In genomic region chr14:58395815-58396626, GRCh38 we compare ENCODE assay signal across 1 cellular context.
A peak's percentile ranks its signal among the peaks of the same experiment; 100 is the strongest.
TF ChIP-seq lines count a peak whose summit lies in the region.

Gene TOMM20L, plus strand, starts transcription at chr14:58395930. Its CDS starts 28 bp downstream, at chr14:58395958.

TF ChIP-seq in HepG2, 621 proteins besides CTCF, POLR2A, EP300 and RAD21 (continued from another document and continues in another):
- TF ChIP-seq MAFF (IDR thresholded peaks at IDR 0.05; ENCODE audit: low read depth, low read length), result no peak
- no peak for TF ChIP-seq TBP (CRISPR knock-in tag; IDR thresholded peaks at IDR 0.05)
- no peak for TF ChIP-seq XBP1 (CRISPR knock-in tag; IDR thresholded peaks at IDR 0.05)
- peak; percentile 49; the same call in 1 of the 2 replicates for TF ChIP-seq ZBTB43 (CRISPR knock-in tag; conservative IDR thresholded peaks at IDR 0.05)
- peak; percentile 20; the same call in 1 of the 2 replicates for TF ChIP-seq BRF2 (CRISPR knock-in tag; IDR thresholded peaks at IDR 0.05)
- TF ChIP-seq STAT6 (CRISPR knock-in tag; IDR thresholded peaks at IDR 0.05; ENCODE audit: borderline replicate concordance), result no peak
- TF ChIP-seq AKNA (CRISPR knock-in tag; IDR thresholded peaks at IDR 0.05; ENCODE audit: borderline replicate concordance), result no peak
- TF ChIP-seq, protein P1, sequence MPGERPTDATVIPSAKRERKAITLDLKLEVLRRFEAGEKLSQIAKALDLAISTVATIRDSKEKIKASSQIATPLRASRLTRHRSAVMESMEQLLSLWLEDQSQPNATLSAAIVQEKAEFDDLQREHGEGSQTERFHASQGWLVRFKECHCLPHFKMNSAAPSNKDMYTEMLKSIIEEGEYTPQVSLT (CRISPR knock-in tag; IDR thresholded peaks at IDR 0.05; ENCODE audit: borderline replicate concordance, low read depth), result no peak
- no peak for TF ChIP-seq CSRNP2 (CRISPR knock-in tag; conservative IDR thresholded peaks at IDR 0.05; ENCODE audit: low read depth)
- TF ChIP-seq ZNF790 (CRISPR knock-in tag; IDR thresholded peaks at IDR 0.05; ENCODE audit: borderline replicate concordance), result peak; percentile 67; the same call in 1 of the 2 replicates
- TF ChIP-seq NFKB2 (CRISPR knock-in tag; IDR thresholded peaks at IDR 0.05; ENCODE audit: borderline replicate concordance), result peak; percentile 34; the same call in 1 of the 2 replicates
- no peak for TF ChIP-seq MLLT10 (CRISPR knock-in tag; IDR thresholded peaks at IDR 0.05)
- no peak for TF ChIP-seq ZNF335 (CRISPR knock-in tag; IDR thresholded peaks at IDR 0.05)
- TF ChIP-seq SIN3B (IDR thresholded peaks at IDR 0.05; ENCODE audit: low read length), result no peak
- TF ChIP-seq, protein P2, sequence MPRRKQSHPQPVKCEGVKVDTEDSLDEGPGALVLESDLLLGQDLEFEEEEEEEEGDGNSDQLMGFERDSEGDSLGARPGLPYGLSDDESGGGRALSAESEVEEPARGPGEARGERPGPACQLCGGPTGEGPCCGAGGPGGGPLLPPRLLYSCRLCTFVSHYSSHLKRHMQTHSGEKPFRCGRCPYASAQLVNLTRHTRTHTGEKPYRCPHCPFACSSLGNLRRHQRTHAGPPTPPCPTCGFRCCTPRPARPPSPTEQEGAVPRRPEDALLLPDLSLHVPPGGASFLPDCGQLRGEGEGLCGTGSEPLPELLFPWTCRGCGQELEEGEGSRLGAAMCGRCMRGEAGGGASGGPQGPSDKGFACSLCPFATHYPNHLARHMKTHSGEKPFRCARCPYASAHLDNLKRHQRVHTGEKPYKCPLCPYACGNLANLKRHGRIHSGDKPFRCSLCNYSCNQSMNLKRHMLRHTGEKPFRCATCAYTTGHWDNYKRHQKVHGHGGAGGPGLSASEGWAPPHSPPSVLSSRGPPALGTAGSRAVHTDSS (CRISPR knock-in tag; conservative IDR thresholded peaks at IDR 0.05), result no peak
- no peak for TF ChIP-seq MYC (CRISPR knock-in tag; IDR thresholded peaks at IDR 0.05; ENCODE audit: borderline replicate concordance)
- TF ChIP-seq ZMAT3 (CRISPR knock-in tag; conservative IDR thresholded peaks at IDR 0.05), result no peak
- TF ChIP-seq, protein P3, sequence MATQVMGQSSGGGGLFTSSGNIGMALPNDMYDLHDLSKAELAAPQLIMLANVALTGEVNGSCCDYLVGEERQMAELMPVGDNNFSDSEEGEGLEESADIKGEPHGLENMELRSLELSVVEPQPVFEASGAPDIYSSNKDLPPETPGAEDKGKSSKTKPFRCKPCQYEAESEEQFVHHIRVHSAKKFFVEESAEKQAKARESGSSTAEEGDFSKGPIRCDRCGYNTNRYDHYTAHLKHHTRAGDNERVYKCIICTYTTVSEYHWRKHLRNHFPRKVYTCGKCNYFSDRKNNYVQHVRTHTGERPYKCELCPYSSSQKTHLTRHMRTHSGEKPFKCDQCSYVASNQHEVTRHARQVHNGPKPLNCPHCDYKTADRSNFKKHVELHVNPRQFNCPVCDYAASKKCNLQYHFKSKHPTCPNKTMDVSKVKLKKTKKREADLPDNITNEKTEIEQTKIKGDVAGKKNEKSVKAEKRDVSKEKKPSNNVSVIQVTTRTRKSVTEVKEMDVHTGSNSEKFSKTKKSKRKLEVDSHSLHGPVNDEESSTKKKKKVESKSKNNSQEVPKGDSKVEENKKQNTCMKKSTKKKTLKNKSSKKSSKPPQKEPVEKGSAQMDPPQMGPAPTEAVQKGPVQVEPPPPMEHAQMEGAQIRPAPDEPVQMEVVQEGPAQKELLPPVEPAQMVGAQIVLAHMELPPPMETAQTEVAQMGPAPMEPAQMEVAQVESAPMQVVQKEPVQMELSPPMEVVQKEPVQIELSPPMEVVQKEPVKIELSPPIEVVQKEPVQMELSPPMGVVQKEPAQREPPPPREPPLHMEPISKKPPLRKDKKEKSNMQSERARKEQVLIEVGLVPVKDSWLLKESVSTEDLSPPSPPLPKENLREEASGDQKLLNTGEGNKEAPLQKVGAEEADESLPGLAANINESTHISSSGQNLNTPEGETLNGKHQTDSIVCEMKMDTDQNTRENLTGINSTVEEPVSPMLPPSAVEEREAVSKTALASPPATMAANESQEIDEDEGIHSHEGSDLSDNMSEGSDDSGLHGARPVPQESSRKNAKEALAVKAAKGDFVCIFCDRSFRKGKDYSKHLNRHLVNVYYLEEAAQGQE (IDR thresholded peaks at IDR 0.05; ENCODE audit: borderline replicate concordance in 1 of 2, low read depth in 1 of 2, low read length in 2 of 2), result no peak
- TF ChIP-seq ZNF160 (CRISPR knock-in tag; IDR thresholded peaks at IDR 0.05), result peak; percentile 9; the same call in 1 of the 2 replicates
- TF ChIP-seq PAWR (CRISPR knock-in tag; IDR thresholded peaks at IDR 0.05; ENCODE audit: borderline replicate concordance), result no peak
- no peak for TF ChIP-seq BRCA1 (CRISPR knock-in tag; IDR thresholded peaks at IDR 0.05)
- TF ChIP-seq JDP2 (CRISPR knock-in tag; IDR thresholded peaks at IDR 0.05; ENCODE audit: borderline replicate concordance), result no peak
- no peak for TF ChIP-seq TCF7L2 (IDR thresholded peaks at IDR 0.05; ENCODE audit: low read depth, low read length)
- TF ChIP-seq DNMT1 (CRISPR knock-in tag; IDR thresholded peaks at IDR 0.05), result no peak
- TF ChIP-seq FLYWCH1 (CRISPR knock-in tag; IDR thresholded peaks at IDR 0.05), result no peak
- no peak for TF ChIP-seq NFYC (CRISPR knock-in tag; IDR thresholded peaks at IDR 0.05)
- TF ChIP-seq SMARCE1 (IDR thresholded peaks at IDR 0.05; ENCODE audit: borderline replicate concordance), result no peak
- 0 out of 2 replicates have a peak, but pooled peaks have one; percentile 35 for TF ChIP-seq ZNF589 (CRISPR knock-in tag; conservative IDR thresholded peaks at IDR 0.05)
- no peak for TF ChIP-seq CHD4 (IDR thresholded peaks at IDR 0.05; ENCODE audit: borderline replicate concordance, low read length)
- TF ChIP-seq MED1 (CRISPR knock-in tag; IDR thresholded peaks at IDR 0.05), result no peak
- TF ChIP-seq KLF12 (CRISPR knock-in tag; IDR thresholded peaks at IDR 0.05; ENCODE audit: borderline replicate concordance), result 0 out of 2 replicates have a peak, but pooled peaks have one; percentile 21
- no peak for TF ChIP-seq ZNF772 (CRISPR knock-in tag; IDR thresholded peaks at IDR 0.05)
- TF ChIP-seq HNF1B (CRISPR knock-in tag; IDR thresholded peaks at IDR 0.05), result no peak
- TF ChIP-seq, protein P4, sequence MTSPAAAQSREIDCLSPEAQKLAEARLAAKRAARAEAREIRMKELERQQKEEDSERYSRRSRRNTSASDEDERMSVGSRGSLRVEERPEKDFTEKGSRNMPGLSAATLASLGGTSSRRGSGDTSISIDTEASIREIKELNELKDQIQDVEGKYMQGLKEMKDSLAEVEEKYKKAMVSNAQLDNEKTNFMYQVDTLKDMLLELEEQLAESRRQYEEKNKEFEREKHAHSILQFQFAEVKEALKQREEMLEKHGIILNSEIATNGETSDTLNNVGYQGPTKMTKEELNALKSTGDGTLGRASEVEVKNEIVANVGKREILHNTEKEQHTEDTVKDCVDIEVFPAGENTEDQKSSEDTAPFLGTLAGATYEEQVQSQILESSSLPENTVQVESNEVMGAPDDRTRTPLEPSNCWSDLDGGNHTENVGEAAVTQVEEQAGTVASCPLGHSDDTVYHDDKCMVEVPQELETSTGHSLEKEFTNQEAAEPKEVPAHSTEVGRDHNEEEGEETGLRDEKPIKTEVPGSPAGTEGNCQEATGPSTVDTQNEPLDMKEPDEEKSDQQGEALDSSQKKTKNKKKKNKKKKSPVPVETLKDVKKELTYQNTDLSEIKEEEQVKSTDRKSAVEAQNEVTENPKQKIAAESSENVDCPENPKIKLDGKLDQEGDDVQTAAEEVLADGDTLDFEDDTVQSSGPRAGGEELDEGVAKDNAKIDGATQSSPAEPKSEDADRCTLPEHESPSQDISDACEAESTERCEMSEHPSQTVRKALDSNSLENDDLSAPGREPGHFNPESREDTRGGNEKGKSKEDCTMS (CRISPR knock-in tag; conservative IDR thresholded peaks at IDR 0.05), result no peak
